ENCODE assay signal across 14 cellular contexts in genomic region chr1:112778136-112778535, GRCh38.
DNase-seq lines count a peak whose midpoint lies in the region; ATAC-seq, FAIRE-seq and TF ChIP-seq lines count a peak whose summit lies in the region.
"Had no signal": no experiment of that assay in that cellular context is flagged by ENCODE, and none has a peak within 500 bp of the region (broad histone marks: within the 10 kb centered on the region; RNA-seq: fewer than 3 reads in every experiment).

No MANE protein-coding gene starts in this region.

- TF ChIP-seq EP300 in K562 (IDR thresholded peaks at IDR 0.05; ENCODE audit: low read length), result no peak

- no peaks in the 10 kb centered on the region for H3K4me1 ChIP-seq in K562 (replicated peaks in 1 of 2; ENCODE audit: control insufficient read depth in 2 of 2, insufficient read depth in 2 of 2, low read length in 2 of 2)
- H3K4me1 ChIP-seq: BLaER1 treated with 17β-estradiol and CSF1 and Interleukin-3, amounts not matched to agents 10 nM and 100 nM had no signal

- no peaks in the 10 kb centered on the region for H3K36me3 ChIP-seq in K562 (ENCODE audit: control insufficient read depth, insufficient read depth, low read length)
- H3K36me3 ChIP-seq: BLaER1 treated with 17β-estradiol and CSF1 and Interleukin-3, amounts not matched to agents 10 nM and 100 nM had no signal

- POLR2A ChIA-PET in K562 (lab: Yijun Ruan, JAX), result no interaction called here

- CTCF ChIA-PET in K562 (lab: Yijun Ruan, JAX; ENCODE audit: low intra/inter-chr PET ratio), result no interaction called here

- H3K27ac ChIP-seq in K562 (ENCODE audit: extremely low read depth, low read depth, low read length), result no peak overlapping the region
- H3K27ac ChIP-seq: BLaER1 treated with 17β-estradiol and CSF1 and Interleukin-3, amounts not matched to agents 10 nM and 100 nM had no signal

- DNase-seq in OCI-M1 (lab: John Stamatoyannopoulos, UW) (peak; percentile 28), K562 (ENCODE audit: extremely low read depth in 1 of 4, low spot score in 3 of 4) (no peak), putamen (ENCODE audit: low spot score) (peak; percentile 42), glomerular visceral epithelial cell (ENCODE audit: extremely low spot score) (no peak), GM19238 (ENCODE audit: insufficient read length, low spot score) (no peak)
- DNase-seq: ACHN; CD4-positive, CD25-positive, alpha-beta regulatory T cell; DMS53; GF-D8; H9 had no signal

- no peaks in the 10 kb centered on the region for H3K79me2 ChIP-seq in K562 (ENCODE audit: control insufficient read depth, insufficient read depth, low read length)

- no peak overlapping the region for H2AFZ ChIP-seq in K562 (ENCODE audit: low read depth, low read length)
- H2AFZ ChIP-seq: GM23338 had no signal

- ATAC-seq in K562, result peak; percentile 61
- ATAC-seq in esophagus mucosa, result peak; percentile 18
- ATAC-seq in GM18520 (IDR thresholded peaks at IDR 0.05; ENCODE audit: unreplicated experiment), result no peak
- ATAC-seq: GM23338 had no signal

- H3K27me3 ChIP-seq in K562 (ENCODE audit: control insufficient read depth in 2 of 2, insufficient read depth in 2 of 2, low read length in 2 of 2), result peaks cover 23 to 38% of the 10 kb centered on the region in 2 experiments
- H3K27me3 ChIP-seq: BLaER1 treated with 17β-estradiol and CSF1 and Interleukin-3, amounts not matched to agents 10 nM and 100 nM had no signal

- no peak overlapping the region for H3K4me3 ChIP-seq in K562
- H3K4me3 ChIP-seq: BLaER1 treated with 17β-estradiol and CSF1 and Interleukin-3, amounts not matched to agents 10 nM and 100 nM; GM23338 had no signal

- 0% methylated on average over 1 of the region's 1 CpG for WGBS in K562 (ENCODE audit: insufficient coverage, low coverage, missing lambda C conversion rate)

- H3K9me3 ChIP-seq in K562 (replicated peaks; ENCODE audit: control insufficient read depth, insufficient read depth, low read depth, low read length), result no peaks in the 10 kb centered on the region

- H3K9me1 ChIP-seq in K562 (ENCODE audit: control insufficient read depth, insufficient read depth, low read length), result no peaks in the 10 kb centered on the region

- BruUV-seq in K562 (replicated peaks; lab: Mats Ljungman, UMichigan), result no TSS peak

- TF ChIP-seq POLR2A in K562 (conservative IDR thresholded peaks at IDR 0.05), result no peak

- TF ChIP-seq RAD21 in K562 (CRISPR knock-in tag; conservative IDR thresholded peaks at IDR 0.05 in 1 of 2, IDR thresholded peaks at IDR 0.05 in 1 of 2), result no peak

- H3K9ac ChIP-seq in K562 (ENCODE audit: insufficient read depth in 1 of 2, low read depth in 2 of 2, low read length in 2 of 2), result no peak overlapping the region
- H3K9ac ChIP-seq: BLaER1 treated with 17β-estradiol and CSF1 and Interleukin-3, amounts not matched to agents 10 nM and 100 nM had no signal

- no peaks in the 10 kb centered on the region for H4K20me1 ChIP-seq in K562 (replicated peaks; ENCODE audit: control insufficient read depth, insufficient read depth, low read length)
- H4K20me1 ChIP-seq: BLaER1 treated with 17β-estradiol and CSF1 and Interleukin-3, amounts not matched to agents 10 nM and 100 nM had no signal

- H3K4me2 ChIP-seq in K562 (ENCODE audit: insufficient read depth, low read length), result no peak overlapping the region
- H3K4me2 ChIP-seq: BLaER1 treated with 17β-estradiol and CSF1 and Interleukin-3, amounts not matched to agents 10 nM and 100 nM; GM23338 had no signal

- TF ChIP-seq CTCF in K562 (IDR thresholded peaks at IDR 0.05 in 2 of 3, conservative IDR thresholded peaks at IDR 0.05 in 1 of 3; ENCODE audit: insufficient read depth in 2 of 3, low read depth in 1 of 3, low read length in 3 of 3), result no peak

- no peak for FAIRE-seq in K562 (lab: Jason Lieb, UNC)

- in situ Hi-C loops in K562 (cut with MboI), result no loop called here

- intact Hi-C loops in K562 (cut with micrococcal nuclease), result no loop called here

TF ChIP-seq in K562, 482 proteins besides CTCF, POLR2A, EP300 and RAD21:
- TF ChIP-seq GABPB1 (CRISPR knock-in tag; IDR thresholded peaks at IDR 0.05) (no peak), PRDM10 (IDR thresholded peaks at IDR 0.05; ENCODE audit: partially characterized antibody) (peak; percentile 63)

Comparison
In these comparisons a context has a peak if more than half of its experiments do, and no peak if none do; other contexts are left out.
1. DNase-seq: peak in OCI-M1 (single experiment) and putamen (single experiment); none in K562 (0 of 4), glomerular visceral epithelial cell (single experiment) and GM19238 (single experiment).